ENCODE assay signal across 1 cellular context in the genomic region with DNA sequence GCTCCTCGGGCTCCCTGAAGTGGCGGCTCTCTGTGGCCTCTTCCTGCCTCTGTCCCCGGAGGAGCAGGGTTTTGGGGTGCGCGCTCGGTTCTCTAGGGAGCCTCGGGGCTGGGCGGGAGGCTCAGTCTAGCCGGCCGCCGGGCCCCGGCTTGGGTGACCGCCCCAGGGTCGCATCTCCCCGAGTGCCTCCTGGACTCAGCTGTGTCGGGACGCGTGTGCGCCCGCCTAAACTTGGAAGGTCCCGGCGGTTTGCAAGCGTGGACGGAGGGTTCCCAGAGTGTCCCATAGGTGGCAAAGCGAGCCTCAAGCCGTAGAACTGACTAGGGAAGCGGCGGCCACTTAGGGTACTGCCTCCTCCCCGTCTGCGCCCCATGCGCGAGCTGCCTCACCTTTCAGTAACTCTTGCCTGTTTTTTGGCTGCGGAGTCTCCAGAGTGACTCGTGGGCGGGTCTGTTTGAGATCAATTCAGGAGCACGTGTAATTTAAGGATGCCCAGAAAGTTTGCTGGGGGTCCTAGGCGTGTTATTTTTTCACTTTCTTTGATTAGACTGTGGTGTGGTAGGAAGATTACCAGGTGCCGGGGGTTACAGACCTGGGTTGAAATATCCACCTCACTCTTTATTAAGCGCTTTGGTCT.
A peak's percentile ranks its signal among the peaks of the same experiment; 100 is the strongest.
TF ChIP-seq lines count a peak whose summit lies in the region.

No MANE protein-coding gene starts in this region.

TF ChIP-seq in HepG2, 621 proteins besides CTCF, POLR2A, EP300 and RAD21 (continues in another document):
- TF ChIP-seq, protein P1, sequence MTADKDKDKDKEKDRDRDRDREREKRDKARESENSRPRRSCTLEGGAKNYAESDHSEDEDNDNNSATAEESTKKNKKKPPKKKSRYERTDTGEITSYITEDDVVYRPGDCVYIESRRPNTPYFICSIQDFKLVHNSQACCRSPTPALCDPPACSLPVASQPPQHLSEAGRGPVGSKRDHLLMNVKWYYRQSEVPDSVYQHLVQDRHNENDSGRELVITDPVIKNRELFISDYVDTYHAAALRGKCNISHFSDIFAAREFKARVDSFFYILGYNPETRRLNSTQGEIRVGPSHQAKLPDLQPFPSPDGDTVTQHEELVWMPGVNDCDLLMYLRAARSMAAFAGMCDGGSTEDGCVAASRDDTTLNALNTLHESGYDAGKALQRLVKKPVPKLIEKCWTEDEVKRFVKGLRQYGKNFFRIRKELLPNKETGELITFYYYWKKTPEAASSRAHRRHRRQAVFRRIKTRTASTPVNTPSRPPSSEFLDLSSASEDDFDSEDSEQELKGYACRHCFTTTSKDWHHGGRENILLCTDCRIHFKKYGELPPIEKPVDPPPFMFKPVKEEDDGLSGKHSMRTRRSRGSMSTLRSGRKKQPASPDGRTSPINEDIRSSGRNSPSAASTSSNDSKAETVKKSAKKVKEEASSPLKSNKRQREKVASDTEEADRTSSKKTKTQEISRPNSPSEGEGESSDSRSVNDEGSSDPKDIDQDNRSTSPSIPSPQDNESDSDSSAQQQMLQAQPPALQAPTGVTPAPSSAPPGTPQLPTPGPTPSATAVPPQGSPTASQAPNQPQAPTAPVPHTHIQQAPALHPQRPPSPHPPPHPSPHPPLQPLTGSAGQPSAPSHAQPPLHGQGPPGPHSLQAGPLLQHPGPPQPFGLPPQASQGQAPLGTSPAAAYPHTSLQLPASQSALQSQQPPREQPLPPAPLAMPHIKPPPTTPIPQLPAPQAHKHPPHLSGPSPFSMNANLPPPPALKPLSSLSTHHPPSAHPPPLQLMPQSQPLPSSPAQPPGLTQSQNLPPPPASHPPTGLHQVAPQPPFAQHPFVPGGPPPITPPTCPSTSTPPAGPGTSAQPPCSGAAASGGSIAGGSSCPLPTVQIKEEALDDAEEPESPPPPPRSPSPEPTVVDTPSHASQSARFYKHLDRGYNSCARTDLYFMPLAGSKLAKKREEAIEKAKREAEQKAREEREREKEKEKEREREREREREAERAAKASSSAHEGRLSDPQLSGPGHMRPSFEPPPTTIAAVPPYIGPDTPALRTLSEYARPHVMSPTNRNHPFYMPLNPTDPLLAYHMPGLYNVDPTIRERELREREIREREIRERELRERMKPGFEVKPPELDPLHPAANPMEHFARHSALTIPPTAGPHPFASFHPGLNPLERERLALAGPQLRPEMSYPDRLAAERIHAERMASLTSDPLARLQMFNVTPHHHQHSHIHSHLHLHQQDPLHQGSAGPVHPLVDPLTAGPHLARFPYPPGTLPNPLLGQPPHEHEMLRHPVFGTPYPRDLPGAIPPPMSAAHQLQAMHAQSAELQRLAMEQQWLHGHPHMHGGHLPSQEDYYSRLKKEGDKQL (CRISPR knock-in tag; IDR thresholded peaks at IDR 0.05; ENCODE audit: low read depth) = no peak
- no peak for TF ChIP-seq GABPA (IDR thresholded peaks at IDR 0.05; ENCODE audit: low read depth, low read length)
- TF ChIP-seq GABPA (CRISPR knock-in tag; IDR thresholded peaks at IDR 0.05; ENCODE audit: low read depth) = no peak
- peak; percentile 47; the same call in 1 of the 2 replicates for TF ChIP-seq ZNF800 (CRISPR knock-in tag; IDR thresholded peaks at IDR 0.05)
- TF ChIP-seq PAWR (CRISPR knock-in tag; IDR thresholded peaks at IDR 0.05; ENCODE audit: borderline replicate concordance) = no peak
- no peak for TF ChIP-seq LRRFIP1 (CRISPR knock-in tag; conservative IDR thresholded peaks at IDR 0.05)
- no peak for TF ChIP-seq TEAD2 (CRISPR knock-in tag; IDR thresholded peaks at IDR 0.05)
- TF ChIP-seq ZNF775 (CRISPR knock-in tag; IDR thresholded peaks at IDR 0.05; ENCODE audit: borderline replicate concordance) = no peak
- TF ChIP-seq EEA1 (CRISPR knock-in tag; IDR thresholded peaks at IDR 0.05; ENCODE audit: borderline replicate concordance) = no peak
- no peak for TF ChIP-seq ZFP1 (CRISPR knock-in tag; IDR thresholded peaks at IDR 0.05)
- no peak for TF ChIP-seq ZNF7 (CRISPR knock-in tag; IDR thresholded peaks at IDR 0.05)
- no peak for TF ChIP-seq TRAFD1 (CRISPR knock-in tag; IDR thresholded peaks at IDR 0.05; ENCODE audit: borderline replicate concordance)
- TF ChIP-seq, protein P2, sequence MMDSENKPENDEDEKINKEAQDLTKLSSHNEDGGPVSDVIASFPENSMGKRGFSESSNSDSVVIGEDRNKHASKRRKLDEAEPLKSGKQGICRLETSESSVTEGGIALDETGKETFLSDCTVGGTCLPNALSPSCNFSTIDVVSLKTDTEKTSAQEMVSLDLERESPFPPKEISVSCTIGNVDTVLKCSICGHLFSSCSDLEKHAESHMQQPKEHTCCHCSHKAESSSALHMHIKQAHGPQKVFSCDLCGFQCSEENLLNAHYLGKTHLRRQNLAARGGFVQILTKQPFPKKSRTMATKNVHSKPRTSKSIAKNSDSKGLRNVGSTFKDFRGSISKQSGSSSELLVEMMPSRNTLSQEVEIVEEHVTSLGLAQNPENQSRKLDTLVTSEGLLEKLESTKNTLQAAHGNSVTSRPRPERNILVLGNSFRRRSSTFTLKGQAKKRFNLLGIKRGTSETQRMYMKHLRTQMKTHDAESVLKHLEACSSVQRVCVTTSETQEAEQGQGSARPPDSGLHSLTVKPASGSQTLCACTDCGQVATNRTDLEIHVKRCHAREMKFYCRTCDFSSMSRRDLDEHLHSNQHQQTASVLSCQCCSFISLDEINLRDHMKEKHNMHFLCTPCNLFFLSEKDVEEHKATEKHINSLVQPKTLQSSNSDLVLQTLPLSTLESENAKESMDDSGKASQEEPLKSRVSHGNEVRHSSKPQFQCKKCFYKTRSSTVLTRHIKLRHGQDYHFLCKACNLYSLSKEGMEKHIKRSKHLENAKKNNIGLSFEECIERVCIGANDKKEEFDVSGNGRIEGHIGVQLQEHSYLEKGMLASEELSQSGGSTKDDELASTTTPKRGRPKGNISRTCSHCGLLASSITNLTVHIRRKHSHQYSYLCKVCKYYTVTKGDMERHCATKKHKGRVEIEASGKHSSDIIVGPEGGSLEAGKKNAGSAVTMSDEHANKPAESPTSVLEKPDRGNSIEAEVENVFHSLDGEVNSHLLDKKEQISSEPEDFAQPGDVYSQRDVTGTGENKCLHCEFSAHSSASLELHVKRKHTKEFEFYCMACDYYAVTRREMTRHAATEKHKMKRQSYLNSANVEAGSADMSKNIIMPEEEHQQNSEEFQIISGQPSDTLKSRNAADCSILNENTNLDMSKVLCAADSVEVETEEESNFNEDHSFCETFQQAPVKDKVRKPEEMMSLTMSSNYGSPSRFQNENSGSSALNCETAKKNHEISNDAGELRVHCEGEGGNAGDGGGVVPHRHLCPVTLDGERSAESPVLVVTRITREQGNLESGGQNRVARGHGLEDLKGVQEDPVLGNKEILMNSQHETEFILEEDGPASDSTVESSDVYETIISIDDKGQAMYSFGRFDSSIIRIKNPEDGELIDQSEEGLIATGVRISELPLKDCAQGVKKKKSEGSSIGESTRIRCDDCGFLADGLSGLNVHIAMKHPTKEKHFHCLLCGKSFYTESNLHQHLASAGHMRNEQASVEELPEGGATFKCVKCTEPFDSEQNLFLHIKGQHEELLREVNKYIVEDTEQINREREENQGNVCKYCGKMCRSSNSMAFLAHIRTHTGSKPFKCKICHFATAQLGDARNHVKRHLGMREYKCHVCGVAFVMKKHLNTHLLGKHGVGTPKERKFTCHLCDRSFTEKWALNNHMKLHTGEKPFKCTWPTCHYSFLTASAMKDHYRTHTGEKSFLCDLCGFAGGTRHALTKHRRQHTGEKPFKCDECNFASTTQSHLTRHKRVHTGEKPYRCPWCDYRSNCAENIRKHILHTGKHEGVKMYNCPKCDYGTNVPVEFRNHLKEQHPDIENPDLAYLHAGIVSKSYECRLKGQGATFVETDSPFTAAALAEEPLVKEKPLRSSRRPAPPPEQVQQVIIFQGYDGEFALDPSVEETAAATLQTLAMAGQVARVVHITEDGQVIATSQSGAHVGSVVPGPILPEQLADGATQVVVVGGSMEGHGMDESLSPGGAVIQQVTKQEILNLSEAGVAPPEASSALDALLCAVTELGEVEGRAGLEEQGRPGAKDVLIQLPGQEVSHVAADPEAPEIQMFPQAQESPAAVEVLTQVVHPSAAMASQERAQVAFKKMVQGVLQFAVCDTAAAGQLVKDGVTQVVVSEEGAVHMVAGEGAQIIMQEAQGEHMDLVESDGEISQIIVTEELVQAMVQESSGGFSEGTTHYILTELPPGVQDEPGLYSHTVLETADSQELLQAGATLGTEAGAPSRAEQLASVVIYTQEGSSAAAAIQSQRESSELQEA (CRISPR knock-in tag; IDR thresholded peaks at IDR 0.05; ENCODE audit: not compliant biosample characterization) = peak; percentile 36
- no peak for TF ChIP-seq ZNF253 (CRISPR knock-in tag; IDR thresholded peaks at IDR 0.05; ENCODE audit: borderline replicate concordance)
- TF ChIP-seq ZNF501 (CRISPR knock-in tag; IDR thresholded peaks at IDR 0.05) = 0 out of 2 replicates have a peak, but pooled peaks have one; percentile 21
- no peak for TF ChIP-seq RFXAP (CRISPR knock-in tag; IDR thresholded peaks at IDR 0.05; ENCODE audit: borderline replicate concordance)
- no peak for TF ChIP-seq FOXM1 (CRISPR knock-in tag; IDR thresholded peaks at IDR 0.05)
- TF ChIP-seq, protein P3, sequence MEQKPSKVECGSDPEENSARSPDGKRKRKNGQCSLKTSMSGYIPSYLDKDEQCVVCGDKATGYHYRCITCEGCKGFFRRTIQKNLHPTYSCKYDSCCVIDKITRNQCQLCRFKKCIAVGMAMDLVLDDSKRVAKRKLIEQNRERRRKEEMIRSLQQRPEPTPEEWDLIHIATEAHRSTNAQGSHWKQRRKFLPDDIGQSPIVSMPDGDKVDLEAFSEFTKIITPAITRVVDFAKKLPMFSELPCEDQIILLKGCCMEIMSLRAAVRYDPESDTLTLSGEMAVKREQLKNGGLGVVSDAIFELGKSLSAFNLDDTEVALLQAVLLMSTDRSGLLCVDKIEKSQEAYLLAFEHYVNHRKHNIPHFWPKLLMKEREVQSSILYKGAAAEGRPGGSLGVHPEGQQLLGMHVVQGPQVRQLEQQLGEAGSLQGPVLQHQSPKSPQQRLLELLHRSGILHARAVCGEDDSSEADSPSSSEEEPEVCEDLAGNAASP (CRISPR knock-in tag; IDR thresholded peaks at IDR 0.05; ENCODE audit: borderline replicate concordance) = no peak
- TF ChIP-seq HDAC1 (CRISPR knock-in tag; IDR thresholded peaks at IDR 0.05) = no peak; the same call in 1 of the 2 replicates
- TF ChIP-seq, protein P4, sequence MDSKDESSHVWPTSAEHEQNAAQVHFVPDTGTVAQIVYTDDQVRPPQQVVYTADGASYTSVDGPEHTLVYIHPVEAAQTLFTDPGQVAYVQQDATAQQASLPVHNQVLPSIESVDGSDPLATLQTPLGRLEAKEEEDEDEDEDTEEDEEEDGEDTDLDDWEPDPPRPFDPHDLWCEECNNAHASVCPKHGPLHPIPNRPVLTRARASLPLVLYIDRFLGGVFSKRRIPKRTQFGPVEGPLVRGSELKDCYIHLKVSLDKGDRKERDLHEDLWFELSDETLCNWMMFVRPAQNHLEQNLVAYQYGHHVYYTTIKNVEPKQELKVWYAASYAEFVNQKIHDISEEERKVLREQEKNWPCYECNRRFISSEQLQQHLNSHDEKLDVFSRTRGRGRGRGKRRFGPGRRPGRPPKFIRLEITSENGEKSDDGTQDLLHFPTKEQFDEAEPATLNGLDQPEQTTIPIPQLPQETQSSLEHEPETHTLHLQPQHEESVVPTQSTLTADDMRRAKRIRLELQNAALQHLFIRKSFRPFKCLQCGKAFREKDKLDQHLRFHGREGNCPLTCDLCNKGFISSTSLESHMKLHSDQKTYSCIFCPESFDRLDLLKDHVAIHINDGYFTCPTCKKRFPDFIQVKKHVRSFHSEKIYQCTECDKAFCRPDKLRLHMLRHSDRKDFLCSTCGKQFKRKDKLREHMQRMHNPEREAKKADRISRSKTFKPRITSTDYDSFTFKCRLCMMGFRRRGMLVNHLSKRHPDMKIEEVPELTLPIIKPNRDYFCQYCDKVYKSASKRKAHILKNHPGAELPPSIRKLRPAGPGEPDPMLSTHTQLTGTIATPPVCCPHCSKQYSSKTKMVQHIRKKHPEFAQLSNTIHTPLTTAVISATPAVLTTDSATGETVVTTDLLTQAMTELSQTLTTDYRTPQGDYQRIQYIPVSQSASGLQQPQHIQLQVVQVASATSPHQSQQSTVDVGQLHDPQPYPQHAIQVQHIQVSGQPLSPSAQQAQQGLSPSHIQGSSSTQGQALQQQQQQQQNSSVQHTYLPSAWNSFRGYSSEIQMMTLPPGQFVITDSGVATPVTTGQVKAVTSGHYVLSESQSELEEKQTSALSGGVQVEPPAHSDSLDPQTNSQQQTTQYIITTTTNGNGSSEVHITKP (CRISPR knock-in tag; IDR thresholded peaks at IDR 0.05; ENCODE audit: low read depth) = 0 out of 2 replicates have a peak, but pooled peaks have one; percentile 11
- no peak for TF ChIP-seq ZNF772 (CRISPR knock-in tag; IDR thresholded peaks at IDR 0.05)
- TF ChIP-seq RBFOX2 (IDR thresholded peaks at IDR 0.05; ENCODE audit: low read depth, low read length) = peak; percentile 64
